In genomic region chr11:131491503-131491902, GRCh38 we compare ENCODE assay signal across 19 cellular contexts.
DNase-seq lines count a peak whose midpoint lies in the region; ATAC-seq and TF ChIP-seq lines count a peak whose summit lies in the region.
"Had no signal": no experiment of that assay in that cellular context is flagged by ENCODE, and none has a peak within 500 bp of the region (broad histone marks: within the 10 kb centered on the region; RNA-seq: fewer than 3 reads in every experiment).

No MANE protein-coding gene starts in this region.

- no peak overlapping the region for H3K27ac ChIP-seq in mesenchymal stem cell (ENCODE audit: low read length, poor library complexity, severe bottlenecking)
- H3K27ac ChIP-seq: thoracic aorta had no signal

- H3K4ac ChIP-seq in mesenchymal stem cell (ENCODE audit: low read depth in 1 of 2, low read length in 2 of 2): no peak overlapping the region

- no peak overlapping the region for H3K18ac ChIP-seq in mesenchymal stem cell (ENCODE audit: low read depth in 1 of 2, low read length in 2 of 2)

- ATAC-seq in HG02588 (IDR thresholded peaks at IDR 0.05; ENCODE audit: unreplicated experiment): no peak
- ATAC-seq in activated T-helper 17 cell treated with anti-CD3 and anti-CD28 coated beads, Interleukin-2, amount 50 U/mL, for 72 hours (replicated peaks): no peak
- ATAC-seq: natural killer cell treated with Interleukin-12 subunit alpha and Interleukin-12 subunit beta and Interleukin-15 and Interleukin-18, amount 100 ng/mL, for 72 hours had no signal

- no peaks in the 10 kb centered on the region for H3K36me3 ChIP-seq in mesenchymal stem cell (ENCODE audit: control insufficient read depth in 1 of 2, insufficient read depth in 2 of 2, low read depth in 1 of 2, low read length in 2 of 2)
- H3K36me3 ChIP-seq: thoracic aorta had no signal

- H3K23ac ChIP-seq in mesenchymal stem cell (ENCODE audit: low read length in 2 of 2): no peak overlapping the region

- no peaks in the 10 kb centered on the region for H3K79me1 ChIP-seq in mesenchymal stem cell (replicated peaks; ENCODE audit: low read length, poor library complexity, severe bottlenecking)

- no peaks in the 10 kb centered on the region for H3K9me3 Mint-ChIP-seq in activated T-helper 17 cell treated with anti-CD3 and anti-CD28 coated beads, Interleukin-2, amount 50 U/mL, for 72 hours
- H3K9me3 Mint-ChIP-seq: activated naive CD4-positive, alpha-beta T cell treated with anti-CD3 and anti-CD28 coated beads, Interleukin-2, amount 50 U/mL, for 24 hours; natural killer cell treated with Interleukin-12 subunit alpha and Interleukin-12 subunit beta and Interleukin-15 and Interleukin-18, amount 100 ng/mL, for 72 hours had no signal

- no peak overlapping the region for H3K27ac Mint-ChIP-seq in activated T-helper 17 cell treated with anti-CD3 and anti-CD28 coated beads, Interleukin-2, amount 50 U/mL, for 72 hours
- H3K27ac Mint-ChIP-seq: activated naive CD4-positive, alpha-beta T cell treated with anti-CD3 and anti-CD28 coated beads, Interleukin-2, amount 50 U/mL, for 24 hours; natural killer cell treated with Interleukin-12 subunit alpha and Interleukin-12 subunit beta and Interleukin-15 and Interleukin-18, amount 100 ng/mL, for 72 hours had no signal

- H3K14ac ChIP-seq in mesenchymal stem cell (ENCODE audit: low read length in 2 of 2): no peak overlapping the region

- no peak overlapping the region for H2BK120ac ChIP-seq in mesenchymal stem cell (ENCODE audit: low read depth, low read length)

- H3K9ac ChIP-seq in mesenchymal stem cell (ENCODE audit: low read length): no peak overlapping the region

- DNase-seq in EH (ENCODE audit: low read depth) (peak; percentile 27), NCI-H226 (peak; percentile 66), epithelial cell of esophagus (ENCODE audit: low read depth) (peak; percentile 74), mesenchymal stem cell (peak; percentile 5), NCI-H1930 (lab: John Stamatoyannopoulos, UW) (no peak)
- DNase-seq in stimulated activated CD4-positive, alpha-beta T cell treated with anti-CD3 and anti-CD28 coated beads, Interleukin-4, amount 100 ng/mL, for 4 hours: no peak
- DNase-seq: foreskin melanocyte; midbrain; NCI-H1436 treated with DMSO at 0.1 percent for 48 hours; NCI-H2171; NCI-H69; SHP77; stimulated activated CD4-positive, alpha-beta T cell treated with anti-CD3 and anti-CD28 coated beads, Interleukin-2, amount 100 ng/mL, for 24 hours; stimulated activated naive CD4-positive, alpha-beta T cell had no signal

- WGBS in mesenchymal stem cell: 55% methylated on average over 4 of the region's 4 CpGs

- H3K4me2 ChIP-seq in mesenchymal stem cell (ENCODE audit: low read length, poor library complexity, severe bottlenecking): no peak overlapping the region

- no peak overlapping the region for H2BK5ac ChIP-seq in mesenchymal stem cell (ENCODE audit: low read depth, low read length, poor library complexity, severe bottlenecking)

- no peak overlapping the region for H2BK12ac ChIP-seq in mesenchymal stem cell (ENCODE audit: low read length in 2 of 2)

- no peak overlapping the region for H2AFZ ChIP-seq in mesenchymal stem cell (ENCODE audit: low read depth, low read length)

- H3K27me3 Mint-ChIP-seq in activated T-helper 17 cell treated with anti-CD3 and anti-CD28 coated beads, Interleukin-2, amount 50 U/mL, for 72 hours: peaks cover 6% of the 10 kb centered on the region
- H3K27me3 Mint-ChIP-seq: natural killer cell treated with Interleukin-12 subunit alpha and Interleukin-12 subunit beta and Interleukin-15 and Interleukin-18, amount 100 ng/mL, for 72 hours had no signal

- no peak overlapping the region for H2BK15ac ChIP-seq in mesenchymal stem cell (ENCODE audit: low read depth, poor library complexity, severe bottlenecking)

- no peak overlapping the region for H3K4me3 Mint-ChIP-seq in activated T-helper 17 cell treated with anti-CD3 and anti-CD28 coated beads, Interleukin-2, amount 50 U/mL, for 72 hours
- H3K4me3 Mint-ChIP-seq: activated naive CD4-positive, alpha-beta T cell treated with anti-CD3 and anti-CD28 coated beads, Interleukin-2, amount 50 U/mL, for 24 hours; natural killer cell treated with Interleukin-12 subunit alpha and Interleukin-12 subunit beta and Interleukin-15 and Interleukin-18, amount 100 ng/mL, for 72 hours had no signal

- no peak overlapping the region for H3K4me3 ChIP-seq in epithelial cell of esophagus (ENCODE audit: low read length)
- H3K4me3 ChIP-seq in mesenchymal stem cell (ENCODE audit: insufficient read depth in 1 of 2, low read depth in 1 of 2, low read length in 2 of 2): no peak overlapping the region
- H3K4me3 ChIP-seq: thoracic aorta had no signal

- H3K4me1 ChIP-seq in mesenchymal stem cell (ENCODE audit: control insufficient read depth, insufficient read depth, low read depth, low read length): no peaks in the 10 kb centered on the region

- H3K36me3 Mint-ChIP-seq in activated T-helper 17 cell treated with anti-CD3 and anti-CD28 coated beads, Interleukin-2, amount 50 U/mL, for 72 hours (ENCODE audit: low read depth): no peaks in the 10 kb centered on the region
- H3K36me3 Mint-ChIP-seq: activated naive CD4-positive, alpha-beta T cell treated with anti-CD3 and anti-CD28 coated beads, Interleukin-2, amount 50 U/mL, for 24 hours; natural killer cell treated with Interleukin-12 subunit alpha and Interleukin-12 subunit beta and Interleukin-15 and Interleukin-18, amount 100 ng/mL, for 72 hours had no signal

- H3K4me1 Mint-ChIP-seq in activated T-helper 17 cell treated with anti-CD3 and anti-CD28 coated beads, Interleukin-2, amount 50 U/mL, for 72 hours: no peaks in the 10 kb centered on the region
- H3K4me1 Mint-ChIP-seq: activated naive CD4-positive, alpha-beta T cell treated with anti-CD3 and anti-CD28 coated beads, Interleukin-2, amount 50 U/mL, for 24 hours had no signal

- H4K8ac ChIP-seq in mesenchymal stem cell (ENCODE audit: low read length): no peak overlapping the region

- no peaks in the 10 kb centered on the region for H3K9me3 ChIP-seq in mesenchymal stem cell (ENCODE audit: control insufficient read depth, low read length)
- H3K9me3 ChIP-seq: thoracic aorta had no signal

- no peak for TF ChIP-seq CTCF in epithelial cell of esophagus (IDR thresholded peaks at IDR 0.05; ENCODE audit: insufficient read depth, low read depth, low read length, missing control alignments)

- H4K91ac ChIP-seq in mesenchymal stem cell (ENCODE audit: low read length): no peak overlapping the region

- peaks cover 0 to 7% of the 10 kb centered on the region in 2 experiments for H3K27me3 ChIP-seq in mesenchymal stem cell (ENCODE audit: control insufficient read depth in 1 of 2, insufficient read depth in 1 of 2, low read length in 2 of 2)

- no peak overlapping the region for H2AK5ac ChIP-seq in mesenchymal stem cell (ENCODE audit: low read length, severe bottlenecking)

Comparison
In these comparisons a context has a peak if more than half of its experiments do, and no peak if none do; other contexts are left out.
1. DNase-seq: peak in EH (single experiment), NCI-H226 (single experiment), epithelial cell of esophagus (single experiment) and mesenchymal stem cell (single experiment); none in NCI-H1930 (0 of 2) and stimulated activated CD4-positive, alpha-beta T cell treated with anti-CD3 and anti-CD28 coated beads, Interleukin-4, amount 100 ng/mL, for 4 hours (0 of 2).